34 cellular contexts compared by ENCODE assay signal in the genomic region with DNA sequence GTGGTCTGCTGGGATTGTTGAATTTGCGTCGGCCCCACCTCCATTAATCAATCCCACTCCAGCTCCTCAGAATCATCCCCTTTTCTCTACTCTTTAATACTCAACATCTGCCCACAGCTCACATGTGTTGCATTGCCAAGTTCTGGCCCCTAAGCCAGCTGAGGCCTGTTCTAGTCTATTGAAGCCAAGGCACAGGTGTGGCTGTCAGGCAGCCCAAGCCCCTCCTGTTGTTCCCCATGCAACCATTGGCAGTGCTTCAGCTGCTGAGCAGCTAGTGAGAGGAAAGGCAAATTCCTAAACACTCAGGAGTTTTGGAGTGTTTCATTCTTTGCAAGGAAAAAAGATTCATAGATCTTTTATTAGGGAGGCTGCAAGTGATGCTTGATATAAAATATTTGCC.
"Had no signal": no experiment of that assay in that cellular context is flagged by ENCODE, and none has a peak within 500 bp of the region (broad histone marks: within the 10 kb centered on the region; RNA-seq: fewer than 3 reads in every experiment).

No MANE protein-coding gene starts in this region.

- H3K27ac Mint-ChIP-seq: immature natural killer cell; memory B cell; mesothelial cell of epicardium; naive thymus-derived CD4-positive, alpha-beta T cell; nephron progenitor cell; stimulated activated memory B cell treated with anti-CD40 and anti-IgM and Interleukin-4, amounts not matched to agents 10 μg/mL and 1 μg/mL and 100 μg/mL, for 72 hours had no signal

- H3K27ac ChIP-seq: coronary artery, esophagus muscularis mucosa, foreskin keratinocyte, gastroesophageal sphincter, heart right ventricle, prostate gland, right atrium auricular region, sigmoid colon, skin epidermis, spleen, testis, tibial nerve, upper lobe of left lung, uterus had no signal

- H3K4me1 ChIP-seq: esophagus muscularis mucosa, foreskin keratinocyte, gastroesophageal sphincter, heart right ventricle, prostate gland, right atrium auricular region, sigmoid colon, spleen, testis, tibial nerve, upper lobe of left lung, uterus had no signal

- H3K4me1 Mint-ChIP-seq: immature natural killer cell; memory B cell; nephron progenitor cell; stimulated activated memory B cell treated with anti-CD40 and anti-IgM and Interleukin-4, amounts not matched to agents 10 μg/mL and 1 μg/mL and 100 μg/mL, for 72 hours had no signal

- H3K27me3 Mint-ChIP-seq: stimulated activated memory B cell treated with anti-CD40 and anti-IgM and Interleukin-4, amounts not matched to agents 10 μg/mL and 1 μg/mL and 100 μg/mL, for 72 hours had no signal

- H3K36me3 Mint-ChIP-seq: immature natural killer cell; memory B cell; mesothelial cell of epicardium; naive thymus-derived CD4-positive, alpha-beta T cell; stimulated activated memory B cell treated with anti-CD40 and anti-IgM and Interleukin-4, amounts not matched to agents 10 μg/mL and 1 μg/mL and 100 μg/mL, for 72 hours had no signal

- H3K9me3 ChIP-seq: mucosa of descending colon, prostate gland, testis, uterus had no signal

- ATAC-seq: foreskin keratinocyte; gastroesophageal sphincter; heart right ventricle; left colon; left ventricle myocardium superior; mucosa of descending colon; naive thymus-derived CD4-positive, alpha-beta T cell; stimulated activated memory B cell treated with anti-CD40 and anti-IgM and Interleukin-4, amounts not matched to agents 10 μg/mL and 1 μg/mL and 100 μg/mL, for 72 hours; stimulated activated naive CD8-positive, alpha-beta T cell treated with anti-CD3 and anti-CD28 coated beads, Interleukin-15, Interleukin-2, amounts not matched to agents 100 U/mL and 50 U/mL, for 24 hours had no signal

- H3K36me3 ChIP-seq: esophagus muscularis mucosa, gastroesophageal sphincter, heart right ventricle, prostate gland, right atrium auricular region, sigmoid colon, spleen, tibial nerve, upper lobe of left lung, uterus had no signal

- H3K27me3 ChIP-seq: esophagus muscularis mucosa, right atrium auricular region, sigmoid colon, testis, tibial nerve, upper lobe of left lung, uterus had no signal

- H3K4me3 Mint-ChIP-seq: immature natural killer cell; memory B cell; mesothelial cell of epicardium; naive thymus-derived CD4-positive, alpha-beta T cell; nephron progenitor cell; stimulated activated memory B cell treated with anti-CD40 and anti-IgM and Interleukin-4, amounts not matched to agents 10 μg/mL and 1 μg/mL and 100 μg/mL, for 72 hours had no signal

- DNase-seq: dermis blood vessel endothelial cell; effector memory CD4-positive, alpha-beta T cell; foreskin keratinocyte; glutamatergic neuron; heart right ventricle; hippocampal formation; immature natural killer cell; islet precursor cell; kidney glomerular epithelial cell; left colon; left ventricle myocardium superior; mucosa of descending colon; naive thymus-derived CD4-positive, alpha-beta T cell; nephron progenitor cell; nucleus accumbens; sigmoid colon; spleen; stimulated activated CD4-positive, alpha-beta T cell treated with anti-CD3 and anti-CD28 coated beads, Interleukin-4, amount 100 ng/mL, for 4 hours; stimulated activated naive CD8-positive, alpha-beta T cell treated with anti-CD3 and anti-CD28 coated beads, Interleukin-15, Interleukin-2, amounts not matched to agents 100 U/mL and 50 U/mL, for 24 hours; substantia nigra; testis; upper lobe of left lung; uterus had no signal

- H3K4me3 ChIP-seq: coronary artery, esophagus muscularis mucosa, gastroesophageal sphincter, heart right ventricle, lung, mucosa of descending colon, prostate gland, right atrium auricular region, sigmoid colon, skin epidermis, spleen, testis, tibial nerve, upper lobe of left lung, uterus had no signal
